ENCODE assay signal across 1 cellular context in the genomic region with DNA sequence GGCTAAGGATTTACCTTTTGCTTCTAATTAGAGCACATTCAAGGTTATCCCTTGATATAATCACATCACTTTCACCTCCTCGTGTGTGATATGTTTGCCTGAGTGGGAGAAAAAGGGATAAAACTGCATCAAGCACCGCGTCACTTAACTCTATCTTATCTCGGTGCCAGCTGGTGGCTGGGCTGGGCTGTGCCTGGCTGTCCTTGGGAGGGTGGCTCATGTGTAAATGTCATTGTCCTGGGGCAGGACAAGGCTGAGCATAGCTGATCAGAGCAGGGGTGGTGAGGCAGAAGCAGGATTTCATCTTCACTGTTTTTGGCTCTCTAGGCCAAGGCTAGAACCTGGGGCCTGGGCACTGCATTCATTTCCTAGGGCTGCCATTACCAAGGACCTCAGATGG.
TF ChIP-seq lines count a peak whose summit lies in the region.

No MANE protein-coding gene starts in this region.

TF ChIP-seq in WTC11, 78 proteins besides CTCF, POLR2A, EP300 and RAD21 (continued from another document):
- TF ChIP-seq PRDM15 (CRISPR knock-in tag; IDR thresholded peaks at IDR 0.05): no peak
- TF ChIP-seq NFYB (CRISPR knock-in tag; conservative IDR thresholded peaks at IDR 0.05; ENCODE audit: low read depth): no peak
- no peak for TF ChIP-seq ZNF121 (CRISPR knock-in tag; IDR thresholded peaks at IDR 0.05)
- no peak for TF ChIP-seq GTF2I (CRISPR knock-in tag; conservative IDR thresholded peaks at IDR 0.05)
- TF ChIP-seq CREM (CRISPR knock-in tag; IDR thresholded peaks at IDR 0.05): no peak
- TF ChIP-seq, protein P1, sequence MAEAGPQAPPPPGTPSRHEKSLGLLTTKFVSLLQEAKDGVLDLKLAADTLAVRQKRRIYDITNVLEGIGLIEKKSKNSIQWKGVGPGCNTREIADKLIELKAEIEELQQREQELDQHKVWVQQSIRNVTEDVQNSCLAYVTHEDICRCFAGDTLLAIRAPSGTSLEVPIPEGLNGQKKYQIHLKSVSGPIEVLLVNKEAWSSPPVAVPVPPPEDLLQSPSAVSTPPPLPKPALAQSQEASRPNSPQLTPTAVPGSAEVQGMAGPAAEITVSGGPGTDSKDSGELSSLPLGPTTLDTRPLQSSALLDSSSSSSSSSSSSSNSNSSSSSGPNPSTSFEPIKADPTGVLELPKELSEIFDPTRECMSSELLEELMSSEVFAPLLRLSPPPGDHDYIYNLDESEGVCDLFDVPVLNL (CRISPR knock-in tag; IDR thresholded peaks at IDR 0.05; ENCODE audit: borderline replicate concordance, low read depth): no peak
TF ChIP-seq in WTC11: peak in this region for 0.
